Comparison of ENCODE assay signal across 19 cellular contexts in the genomic region with DNA sequence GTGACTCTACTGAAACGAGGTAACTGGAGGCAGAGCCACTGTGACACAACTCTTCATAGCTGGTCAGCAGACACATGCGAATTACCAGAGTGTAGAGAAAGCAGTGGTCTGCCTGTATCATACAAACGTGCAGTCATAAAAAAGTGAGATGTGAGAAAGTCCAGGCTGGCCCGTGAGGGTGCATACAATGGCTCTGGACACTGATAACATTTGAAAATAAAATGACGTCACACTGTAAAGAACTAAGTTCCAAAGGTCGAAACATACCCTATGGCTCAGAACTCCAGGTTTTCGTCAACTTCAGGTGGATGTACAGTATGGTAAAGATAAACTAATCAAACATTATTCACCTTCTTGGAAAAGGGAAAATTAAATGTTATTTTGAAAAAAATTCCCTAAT.
DNase-seq lines count a peak whose midpoint lies in the region; ATAC-seq, FAIRE-seq and TF ChIP-seq lines count a peak whose summit lies in the region.
"Had no signal": no experiment of that assay in that cellular context is flagged by ENCODE, and none has a peak within 500 bp of the region (broad histone marks: within the 10 kb centered on the region; RNA-seq: fewer than 3 reads in every experiment).

No MANE protein-coding gene starts in this region.

- H3K9me3 ChIP-seq in colonic mucosa, result no peaks in the 10 kb centered on the region
- H3K9me3 ChIP-seq in pancreas, result no peaks in the 10 kb centered on the region
- H3K9me3 ChIP-seq: BLaER1 treated with 17β-estradiol and CSF1 and Interleukin-3, amounts not matched to agents 10 nM and 100 nM had no signal

- intact Hi-C loops in colonic mucosa (cut with DNase I), result no loop called here
- intact Hi-C loops in pancreas (cut with DNase I), result no loop called here

- no peaks in the 10 kb centered on the region for H4K20me1 ChIP-seq in KMS-11 (ENCODE audit: insufficient read depth)
- H4K20me1 ChIP-seq: BLaER1 treated with 17β-estradiol and CSF1 and Interleukin-3, amounts not matched to agents 10 nM and 100 nM had no signal

- TF ChIP-seq CTCF in KMS-11 (conservative IDR thresholded peaks at IDR 0.05; ENCODE audit: low read depth, low read length) (no peak), colonic mucosa (IDR thresholded peaks at IDR 0.05) (no peak), pancreas (IDR thresholded peaks at IDR 0.05) (no peak), coronary artery (IDR thresholded peaks at IDR 0.05) (no peak)

- H3K4me3 ChIP-seq in KMS-11 (IDR thresholded peaks at IDR 0.05; ENCODE audit: insufficient read depth, low read depth, low read length), result no peak overlapping the region
- H3K4me3 ChIP-seq in colonic mucosa, result no peak overlapping the region
- H3K4me3 ChIP-seq in pancreas, result no peak overlapping the region
- no peak overlapping the region for H3K4me3 ChIP-seq in coronary artery
- H3K4me3 ChIP-seq: BLaER1 treated with 17β-estradiol and CSF1 and Interleukin-3, amounts not matched to agents 10 nM and 100 nM; GM12878 had no signal

- H3K9ac ChIP-seq in KMS-11 (no peak overlapping the region), colonic mucosa (ENCODE audit: low read depth in 2 of 2, low read length in 2 of 2) (no peak overlapping the region)
- H3K9ac ChIP-seq: BLaER1 treated with 17β-estradiol and CSF1 and Interleukin-3, amounts not matched to agents 10 nM and 100 nM had no signal

- peak; percentile 85 to 92 (median 88) for ATAC-seq in pancreas
- ATAC-seq: CD8-positive, alpha-beta T cell; GM12878 had no signal

- H3K4me2 ChIP-seq in KMS-11, result peak overlapping the region; percentile 92; the same call in 1 of the 2 replicates
- H3K4me2 ChIP-seq: BLaER1 treated with 17β-estradiol and CSF1 and Interleukin-3, amounts not matched to agents 10 nM and 100 nM had no signal

- no peak for TF ChIP-seq POLR2A in GM12891 (IDR thresholded peaks at IDR 0.05; ENCODE audit: low read depth, low read length)

- peak; percentile 47 for FAIRE-seq in GM12891 (lab: Jason Lieb, UNC)
- no peak for FAIRE-seq in pancreas (lab: Jason Lieb, UNC)
- FAIRE-seq: GM12878 had no signal

- H3K36me3 ChIP-seq in KMS-11 (ENCODE audit: insufficient read depth) (no peaks in the 10 kb centered on the region), colonic mucosa (no peaks in the 10 kb centered on the region), pancreas (no peaks in the 10 kb centered on the region)

- H3K79me2 ChIP-seq in KMS-11 (ENCODE audit: insufficient read depth, low read depth), result no peaks in the 10 kb centered on the region

- H2AFZ ChIP-seq in KMS-11 (ENCODE audit: low read depth), result no peak overlapping the region

- no peak overlapping the region for H3K27ac ChIP-seq in KMS-11
- peak overlapping the region; percentile 20 for H3K27ac ChIP-seq in colonic mucosa
- H3K27ac ChIP-seq in pancreas, result no peak overlapping the region
- no peak overlapping the region for H3K27ac ChIP-seq in coronary artery
- H3K27ac ChIP-seq: BLaER1 treated with 17β-estradiol and CSF1 and Interleukin-3, amounts not matched to agents 10 nM and 100 nM had no signal

- H3K4me1 ChIP-seq in KMS-11 (ENCODE audit: low read depth, poor library complexity, severe bottlenecking) (peaks cover 45% of the 10 kb centered on the region), colonic mucosa (no peaks in the 10 kb centered on the region), pancreas (peaks cover 0 to 13% (median 0%) of the 10 kb centered on the region in 3 donors)
- H3K4me1 ChIP-seq: BLaER1 treated with 17β-estradiol and CSF1 and Interleukin-3, amounts not matched to agents 10 nM and 100 nM had no signal

- WGBS in pancreas, 2 donors, result 54 to 55% methylated on average over 7 of the region's 7 CpGs

- no peaks in the 10 kb centered on the region for H3K27me3 ChIP-seq in KMS-11 (ENCODE audit: insufficient read depth, low read depth)
- H3K27me3 ChIP-seq in colonic mucosa, result no peaks in the 10 kb centered on the region
- H3K27me3 ChIP-seq in pancreas, result no peaks in the 10 kb centered on the region
- H3K27me3 ChIP-seq: BLaER1 treated with 17β-estradiol and CSF1 and Interleukin-3, amounts not matched to agents 10 nM and 100 nM had no signal

- DNase-seq in GM12891 (ENCODE audit: insufficient read length, low spot score), result no peak
- peak; percentile 26 for DNase-seq in colonic mucosa
- DNase-seq in pancreas, result peak in 1 of 6 donors; percentile 4
- no peak for DNase-seq in HPDE6-E6E7 (ENCODE audit: extremely low spot score)
- no peak for DNase-seq in NCI-H2107 treated with DMSO at 0.1 percent for 48 hours (lab: John Stamatoyannopoulos, UW; ENCODE audit: unreplicated experiment)
- DNase-seq in mucosa of gallbladder (ENCODE audit: low spot score), result no peak
- no peak for DNase-seq in coronary artery (ENCODE audit: low spot score)
- DNase-seq: CD8-positive, alpha-beta T cell; DMS 273 treated with DMSO at 0.1 percent for 48 hours; DMS53; DND-41; EL; GOT3; H9; IMR-90; KBM-7 had no signal

TF ChIP-seq in GM12891, 5 proteins besides CTCF, POLR2A, EP300 and RAD21:
- TF ChIP-seq POLR2AphosphoS5 (IDR thresholded peaks at IDR 0.05; ENCODE audit: low read depth, low read length), result no peak
- TF ChIP-seq SPI1 (IDR thresholded peaks at IDR 0.05; ENCODE audit: low read depth, low read length), result no peak
- no peak for TF ChIP-seq POU2F2 (IDR thresholded peaks at IDR 0.05; ENCODE audit: low read depth, low read length)
- TF ChIP-seq PAX5 (IDR thresholded peaks at IDR 0.05; ENCODE audit: insufficient read depth, low read length, severe bottlenecking), result no peak
- no peak for TF ChIP-seq TAF1 (IDR thresholded peaks at IDR 0.05; ENCODE audit: low read depth, low read length)
